In the genomic region with DNA sequence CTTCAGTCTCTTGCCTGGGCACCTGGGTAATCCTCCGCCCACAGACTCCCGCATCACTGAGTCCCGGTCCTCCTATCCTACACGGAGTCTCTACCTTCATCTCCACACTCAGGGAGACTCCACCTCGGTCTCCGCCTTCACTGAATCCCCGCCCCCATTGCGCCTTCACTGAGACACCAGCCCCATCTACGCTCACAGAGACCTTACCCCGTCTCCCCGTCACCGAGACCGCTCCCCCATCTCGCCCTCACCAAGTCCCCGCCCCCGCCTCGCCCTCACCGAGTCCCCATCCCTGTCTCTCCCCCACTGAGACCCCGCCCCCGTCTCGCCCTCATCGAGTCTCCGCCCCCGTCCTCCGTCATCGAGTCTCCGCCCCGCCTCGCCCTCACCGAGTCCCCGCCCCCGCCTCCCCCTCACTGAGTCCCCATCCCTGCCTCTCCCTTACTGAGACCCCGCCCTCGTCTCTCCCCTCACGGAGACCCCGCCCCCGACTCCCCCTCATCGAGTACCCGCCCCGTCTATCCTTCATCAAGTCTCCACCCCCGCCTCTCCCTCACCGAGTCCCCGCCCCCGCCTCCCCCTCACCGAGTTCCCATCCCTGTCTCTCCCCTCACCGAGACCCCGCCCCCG, we compare ENCODE assay signal across 8 cellular contexts. TPM values are rescaled to one million over a fixed set of nuclear protein-coding genes. Genes with fewer than 3 reads are reported as not detected.
A peak's percentile ranks its signal among the peaks of the same experiment; 100 is the strongest.
DNase-seq lines count a peak whose midpoint lies in the region; ATAC-seq and TF ChIP-seq lines count a peak whose summit lies in the region.

No MANE protein-coding gene starts in this region.

- H3K4me3 ChIP-seq in colonic mucosa, result peak overlapping the region; percentile 53

- no peak for TF ChIP-seq CTCF in colonic mucosa (IDR thresholded peaks at IDR 0.05)

- peak overlapping the region; percentile 97 for H3K27ac Mint-ChIP-seq in activated CD4-positive, alpha-beta T cell treated with anti-CD3 and anti-CD28 coated beads, Interleukin-2, amount 10 ng/mL, durations not matched to agents 7 days and 5 days

- intact Hi-C loops in colonic mucosa (cut with DNase I), result loop anchor here (2.0 to 10.0 kb wide), 2 partner anchors 169 to 657 kb away; no protein-coding TSS in a partner anchor

- H3K27ac ChIP-seq in colonic mucosa (peak overlapping the region; percentile 61), layer of hippocampus (ENCODE audit: low read depth, low read length) (peak overlapping the region; percentile 97)

- CTCF ChIA-PET in activated CD4-positive, alpha-beta T cell treated with anti-CD3 and anti-CD28 coated beads, Interleukin-2, amount 10 ng/mL, durations not matched to agents 7 days and 5 days (lab: Charles Lee), result no interaction called here

- H3K27me3 ChIP-seq in colonic mucosa, result no peaks in the 10 kb centered on the region
- no peaks in the 10 kb centered on the region for H3K27me3 ChIP-seq in layer of hippocampus (ENCODE audit: control insufficient read depth, insufficient read depth, low read length)

- no peaks in the 10 kb centered on the region for H3K9me3 ChIP-seq in colonic mucosa

- ATAC-seq in HG02885 (IDR thresholded peaks at IDR 0.05; ENCODE audit: poor library complexity, unreplicated experiment) (peak; percentile 49), HG02884 (IDR thresholded peaks at IDR 0.05; ENCODE audit: unreplicated experiment) (no peak)

- no peaks in the 10 kb centered on the region for H3K36me3 Mint-ChIP-seq in activated CD4-positive, alpha-beta T cell treated with anti-CD3 and anti-CD28 coated beads, Interleukin-2, amount 10 ng/mL, durations not matched to agents 7 days and 5 days (ENCODE audit: low read depth)

- H3K9me3 Mint-ChIP-seq in activated CD4-positive, alpha-beta T cell treated with anti-CD3 and anti-CD28 coated beads, Interleukin-2, amount 10 ng/mL, durations not matched to agents 7 days and 5 days, result peaks cover 7% of the 10 kb centered on the region

- H3K4me1 Mint-ChIP-seq in activated CD4-positive, alpha-beta T cell treated with anti-CD3 and anti-CD28 coated beads, Interleukin-2, amount 10 ng/mL, durations not matched to agents 7 days and 5 days, result peaks cover 28% of the 10 kb centered on the region

- peak; percentile 73 for DNase-seq in DMS53 treated with DMSO at 0.1 percent for 48 hours (lab: John Stamatoyannopoulos, UW; ENCODE audit: unreplicated experiment)
- peak; percentile 91 to 92 for DNase-seq in NCI-H524 (lab: John Stamatoyannopoulos, UW)
- DNase-seq in activated CD4-positive, alpha-beta T cell treated with anti-CD3 and anti-CD28 coated beads, Interleukin-2, amount 10 ng/mL, durations not matched to agents 7 days and 5 days, result peak; percentile 95
- peak; percentile 99 for DNase-seq in colonic mucosa
- DNase-seq in stimulated activated CD4-positive, alpha-beta T cell treated with anti-CD3 and anti-CD28 coated beads, Interleukin-15, amount 100 ng/mL, for 24 hours, result peak; percentile 94

- POLR2A ChIA-PET in activated CD4-positive, alpha-beta T cell treated with anti-CD3 and anti-CD28 coated beads, Interleukin-2, amount 10 ng/mL, durations not matched to agents 7 days and 5 days (lab: Charles Lee), result no interaction called here

- H3K27me3 Mint-ChIP-seq in activated CD4-positive, alpha-beta T cell treated with anti-CD3 and anti-CD28 coated beads, Interleukin-2, amount 10 ng/mL, durations not matched to agents 7 days and 5 days, result no peaks in the 10 kb centered on the region

- no peaks in the 10 kb centered on the region for H3K36me3 ChIP-seq in colonic mucosa

- peak overlapping the region in 1 of 2 donors; percentile 36 for H3K9ac ChIP-seq in colonic mucosa (ENCODE audit: low read depth in 2 of 2, low read length in 2 of 2)

- H3K4me3 Mint-ChIP-seq in activated CD4-positive, alpha-beta T cell treated with anti-CD3 and anti-CD28 coated beads, Interleukin-2, amount 10 ng/mL, durations not matched to agents 7 days and 5 days, result peak overlapping the region; percentile 86

- no peaks in the 10 kb centered on the region for H3K4me1 ChIP-seq in colonic mucosa

RNA-seq across cellular contexts. Expression of a gene that starts 23.1 kb away (rescaled TPM):
- total RNA-seq in activated CD4-positive, alpha-beta T cell treated with anti-CD3 and anti-CD28 coated beads, Interleukin-2, amount 10 ng/mL, durations not matched to agents 7 days and 5 days, result 1 to 10 TPM; 6.9 to 8.2 TPM
- 10 to 100 TPM in 1 of 2 donors, 1 to 10 TPM in 1; 9.2 to 10.5 TPM for total RNA-seq in colonic mucosa

RNA-seq across cellular contexts. Expression of a gene that starts 27.2 kb away (rescaled TPM):
- 10 to 100 TPM; 20.9 to 25.6 TPM for total RNA-seq in activated CD4-positive, alpha-beta T cell treated with anti-CD3 and anti-CD28 coated beads, Interleukin-2, amount 10 ng/mL, durations not matched to agents 7 days and 5 days
- total RNA-seq in colonic mucosa, result 10 to 100 TPM; 30.5 to 30.7 TPM

RNA-seq across cellular contexts. Expression of a gene that starts 36.1 kb away (rescaled TPM):
- 100 to 1,000 TPM; 313 to 349 TPM for total RNA-seq in activated CD4-positive, alpha-beta T cell treated with anti-CD3 and anti-CD28 coated beads, Interleukin-2, amount 10 ng/mL, durations not matched to agents 7 days and 5 days
- total RNA-seq in colonic mucosa, result 100 to 1,000 TPM; 316 to 384 TPM

RNA-seq across cellular contexts. Expression of a gene that starts 43.5 kb away (rescaled TPM):
- 10 to 100 TPM; 87.1 to 92.5 TPM for total RNA-seq in activated CD4-positive, alpha-beta T cell treated with anti-CD3 and anti-CD28 coated beads, Interleukin-2, amount 10 ng/mL, durations not matched to agents 7 days and 5 days
- total RNA-seq in colonic mucosa, result 10 to 100 TPM; 47.9 to 88.3 TPM
